In the genomic region with DNA sequence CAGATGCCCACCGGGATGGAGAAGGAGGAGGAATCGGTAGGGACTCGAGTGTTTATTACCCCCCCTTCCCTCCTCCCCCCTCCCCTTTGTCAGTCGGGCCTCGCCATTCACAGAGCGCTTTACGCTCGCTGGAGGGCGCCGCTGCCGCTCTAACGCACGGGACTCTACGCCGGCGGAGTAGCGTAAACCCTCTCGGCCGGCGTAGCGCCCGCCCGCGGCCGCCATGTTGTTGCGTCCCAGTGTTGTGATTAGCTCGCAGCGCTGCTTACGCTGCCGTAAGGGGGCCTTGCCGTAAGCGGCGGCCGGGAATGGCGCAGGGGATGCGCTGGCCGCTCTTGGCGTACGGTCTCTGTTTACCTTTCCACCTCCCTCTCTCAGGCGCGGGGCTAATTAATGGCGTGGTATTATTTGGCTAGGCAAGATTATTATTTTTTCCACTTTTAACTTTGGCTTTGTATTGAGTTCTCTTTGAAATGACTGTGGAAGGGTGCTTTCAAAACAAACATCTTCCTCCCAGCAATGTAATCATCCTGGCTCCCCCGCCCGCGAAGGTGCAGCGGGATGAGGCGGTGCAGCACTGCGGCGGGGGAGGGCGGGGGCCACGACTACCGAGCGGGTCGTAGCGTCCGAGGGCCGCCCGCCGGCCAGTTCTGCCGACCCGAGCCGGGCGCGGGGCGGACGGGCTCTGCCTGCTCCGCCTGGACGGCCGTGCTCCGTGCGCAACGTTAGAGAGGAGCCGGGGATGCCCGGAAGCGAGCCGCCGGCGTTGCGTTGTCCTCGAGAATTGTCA, we compare ENCODE assay signal across 2 cellular contexts.
TF ChIP-seq lines count a peak whose summit lies in the region.

No MANE protein-coding gene starts in this region.

TF ChIP-seq in HEK293, 187 proteins besides CTCF, POLR2A, EP300 and RAD21 (continued from another document):
- TF ChIP-seq ZNF341 (tag by site-specific recombination; IDR thresholded peaks at IDR 0.05; ENCODE audit: low read depth): peak; percentile 91
- 0 out of 2 replicates have a peak, but pooled peaks have one; percentile 3 for TF ChIP-seq ZNF501 (tag by site-specific recombination; IDR thresholded peaks at IDR 0.05)
- peak; percentile 72 for TF ChIP-seq ZXDB (tag by site-specific recombination; IDR thresholded peaks at IDR 0.05)
- no peak for TF ChIP-seq ZNF623 (tag by site-specific recombination; IDR thresholded peaks at IDR 0.05)
- TF ChIP-seq ZFHX2 (tag by site-specific recombination; conservative IDR thresholded peaks at IDR 0.05): 0 out of 2 replicates have a peak, but pooled peaks have one; percentile 13
- no peak for TF ChIP-seq ZNF433 (tag by site-specific recombination; IDR thresholded peaks at IDR 0.05; ENCODE audit: low read depth)
- peak; percentile 66 for TF ChIP-seq ZEB2 (tag by site-specific recombination; IDR thresholded peaks at IDR 0.05)
- TF ChIP-seq, protein P1, sequence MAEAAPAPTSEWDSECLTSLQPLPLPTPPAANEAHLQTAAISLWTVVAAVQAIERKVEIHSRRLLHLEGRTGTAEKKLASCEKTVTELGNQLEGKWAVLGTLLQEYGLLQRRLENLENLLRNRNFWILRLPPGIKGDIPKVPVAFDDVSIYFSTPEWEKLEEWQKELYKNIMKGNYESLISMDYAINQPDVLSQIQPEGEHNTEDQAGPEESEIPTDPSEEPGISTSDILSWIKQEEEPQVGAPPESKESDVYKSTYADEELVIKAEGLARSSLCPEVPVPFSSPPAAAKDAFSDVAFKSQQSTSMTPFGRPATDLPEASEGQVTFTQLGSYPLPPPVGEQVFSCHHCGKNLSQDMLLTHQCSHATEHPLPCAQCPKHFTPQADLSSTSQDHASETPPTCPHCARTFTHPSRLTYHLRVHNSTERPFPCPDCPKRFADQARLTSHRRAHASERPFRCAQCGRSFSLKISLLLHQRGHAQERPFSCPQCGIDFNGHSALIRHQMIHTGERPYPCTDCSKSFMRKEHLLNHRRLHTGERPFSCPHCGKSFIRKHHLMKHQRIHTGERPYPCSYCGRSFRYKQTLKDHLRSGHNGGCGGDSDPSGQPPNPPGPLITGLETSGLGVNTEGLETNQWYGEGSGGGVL (tag by site-specific recombination; IDR thresholded peaks at IDR 0.05): peak; percentile 86
- peak; percentile 47 for TF ChIP-seq ZNF366 (tag by site-specific recombination; conservative IDR thresholded peaks at IDR 0.05)
- TF ChIP-seq, protein P2, sequence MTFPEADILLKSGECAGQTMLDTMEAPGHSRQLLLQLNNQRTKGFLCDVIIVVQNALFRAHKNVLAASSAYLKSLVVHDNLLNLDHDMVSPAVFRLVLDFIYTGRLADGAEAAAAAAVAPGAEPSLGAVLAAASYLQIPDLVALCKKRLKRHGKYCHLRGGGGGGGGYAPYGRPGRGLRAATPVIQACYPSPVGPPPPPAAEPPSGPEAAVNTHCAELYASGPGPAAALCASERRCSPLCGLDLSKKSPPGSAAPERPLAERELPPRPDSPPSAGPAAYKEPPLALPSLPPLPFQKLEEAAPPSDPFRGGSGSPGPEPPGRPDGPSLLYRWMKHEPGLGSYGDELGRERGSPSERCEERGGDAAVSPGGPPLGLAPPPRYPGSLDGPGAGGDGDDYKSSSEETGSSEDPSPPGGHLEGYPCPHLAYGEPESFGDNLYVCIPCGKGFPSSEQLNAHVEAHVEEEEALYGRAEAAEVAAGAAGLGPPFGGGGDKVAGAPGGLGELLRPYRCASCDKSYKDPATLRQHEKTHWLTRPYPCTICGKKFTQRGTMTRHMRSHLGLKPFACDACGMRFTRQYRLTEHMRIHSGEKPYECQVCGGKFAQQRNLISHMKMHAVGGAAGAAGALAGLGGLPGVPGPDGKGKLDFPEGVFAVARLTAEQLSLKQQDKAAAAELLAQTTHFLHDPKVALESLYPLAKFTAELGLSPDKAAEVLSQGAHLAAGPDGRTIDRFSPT (tag by site-specific recombination; IDR thresholded peaks at IDR 0.05): peak; percentile 31; the same call in 1 of the 2 replicates
- peak; percentile 97 for TF ChIP-seq ZNF19 (tag by site-specific recombination; IDR thresholded peaks at IDR 0.05; ENCODE audit: low read depth)
- TF ChIP-seq PATZ1 (tag by site-specific recombination; IDR thresholded peaks at IDR 0.05): peak; percentile 93
- TF ChIP-seq ZNF423 (tag by site-specific recombination; IDR thresholded peaks at IDR 0.05): no peak

TF ChIP-seq in neural cell, 6 proteins besides CTCF, POLR2A, EP300 and RAD21 (continued from another document):
- TF ChIP-seq REST (IDR thresholded peaks at IDR 0.05; ENCODE audit: borderline replicate concordance): peak; percentile 22
